23 cellular contexts compared by ENCODE assay signal in the genomic region with DNA sequence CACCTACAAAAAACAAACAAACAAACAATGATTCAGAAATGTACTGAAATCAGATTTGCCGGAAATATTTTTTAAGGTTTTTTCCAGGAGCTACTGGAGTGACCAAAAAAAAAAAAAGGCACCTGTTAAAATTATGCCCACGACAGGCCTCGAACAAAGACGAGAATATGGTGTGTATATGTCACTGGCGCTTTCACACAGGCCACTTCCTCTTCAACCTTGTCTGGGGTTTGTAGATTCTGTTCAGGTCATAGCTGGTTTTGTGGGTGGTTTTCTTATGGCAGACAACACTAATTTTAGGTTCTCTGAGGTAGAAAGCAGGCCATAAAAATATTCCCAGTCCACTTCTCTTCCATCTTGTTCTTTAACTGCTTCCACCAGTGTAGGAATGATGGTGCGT. TPM values are rescaled to one million over a fixed set of nuclear protein-coding genes. Genes with fewer than 3 reads are reported as not detected.
DNase-seq lines count a peak whose midpoint lies in the region; ATAC-seq lines count a peak whose summit lies in the region.
"Had no signal": no experiment of that assay in that cellular context is flagged by ENCODE, and none has a peak within 500 bp of the region (broad histone marks: within the 10 kb centered on the region; RNA-seq: fewer than 3 reads in every experiment).

No MANE protein-coding gene starts in this region.

- H3K36me3 Mint-ChIP-seq in activated naive CD8-positive, alpha-beta T cell treated with anti-CD3 and anti-CD28 coated beads, Interleukin-2, amount 10 ng/mL, durations not matched to agents 7 days and 5 days = peaks cover 27% of the 10 kb centered on the region
- H3K36me3 Mint-ChIP-seq in activated naive CD8-positive, alpha-beta T cell treated with anti-CD3 and anti-CD28 coated beads for 36 hours = peaks cover 32% of the 10 kb centered on the region
- H3K36me3 Mint-ChIP-seq in activated CD8-positive, alpha-beta T cell treated with anti-CD3 and anti-CD28 coated beads, Interleukin-2, amount 10 ng/mL, durations not matched to agents 7 days and 5 days (ENCODE audit: low read depth) = peaks cover 39% of the 10 kb centered on the region
- H3K36me3 Mint-ChIP-seq in natural killer cell treated with Interleukin-12 subunit alpha and Interleukin-12 subunit beta and Interleukin-15 and Interleukin-18, amount 100 ng/mL, for 72 hours = peaks cover 7% of the 10 kb centered on the region
- peaks cover 69% of the 10 kb centered on the region for H3K36me3 Mint-ChIP-seq in activated T-cell treated with anti-CD3 and anti-CD28 coated beads, Interleukin-2, amount 50 U/mL, for 24 hours (ENCODE audit: low read depth)

- peak overlapping the region; percentile 29 for H3K4me3 Mint-ChIP-seq in activated naive CD8-positive, alpha-beta T cell treated with anti-CD3 and anti-CD28 coated beads, Interleukin-2, amount 10 ng/mL, durations not matched to agents 7 days and 5 days
- no peak overlapping the region for H3K4me3 Mint-ChIP-seq in activated naive CD8-positive, alpha-beta T cell treated with anti-CD3 and anti-CD28 coated beads for 36 hours
- H3K4me3 Mint-ChIP-seq in activated CD8-positive, alpha-beta T cell treated with anti-CD3 and anti-CD28 coated beads, Interleukin-2, amount 10 ng/mL, durations not matched to agents 7 days and 5 days = no peak overlapping the region
- H3K4me3 Mint-ChIP-seq in natural killer cell treated with Interleukin-12 subunit alpha and Interleukin-12 subunit beta and Interleukin-15 and Interleukin-18, amount 100 ng/mL, for 72 hours = peak overlapping the region; percentile 32
- H3K4me3 Mint-ChIP-seq in activated T-cell treated with anti-CD3 and anti-CD28 coated beads, Interleukin-2, amount 50 U/mL, for 24 hours = no peak overlapping the region
- H3K4me3 Mint-ChIP-seq: CD4-positive, CD25-positive, alpha-beta regulatory T cell had no signal

- H3K27ac Mint-ChIP-seq in activated naive CD8-positive, alpha-beta T cell treated with anti-CD3 and anti-CD28 coated beads, Interleukin-2, amount 10 ng/mL, durations not matched to agents 7 days and 5 days = peak overlapping the region; percentile 57
- H3K27ac Mint-ChIP-seq in activated naive CD8-positive, alpha-beta T cell treated with anti-CD3 and anti-CD28 coated beads for 36 hours = no peak overlapping the region
- peak overlapping the region; percentile 78 for H3K27ac Mint-ChIP-seq in activated CD8-positive, alpha-beta T cell treated with anti-CD3 and anti-CD28 coated beads, Interleukin-2, amount 10 ng/mL, durations not matched to agents 7 days and 5 days
- peak overlapping the region in 1 of 2 donors; percentile 53 for H3K27ac Mint-ChIP-seq in natural killer cell treated with Interleukin-12 subunit alpha and Interleukin-12 subunit beta and Interleukin-15 and Interleukin-18, amount 100 ng/mL, for 72 hours
- no peak overlapping the region for H3K27ac Mint-ChIP-seq in activated T-cell treated with anti-CD3 and anti-CD28 coated beads, Interleukin-2, amount 50 U/mL, for 24 hours
- H3K27ac Mint-ChIP-seq: CD4-positive, CD25-positive, alpha-beta regulatory T cell had no signal

- DNase-seq in activated naive CD8-positive, alpha-beta T cell treated with anti-CD3 and anti-CD28 coated beads, Interleukin-2, amount 10 ng/mL, durations not matched to agents 7 days and 5 days = no peak
- no peak for DNase-seq in activated naive CD8-positive, alpha-beta T cell treated with anti-CD3 and anti-CD28 coated beads for 36 hours
- no peak for DNase-seq in activated CD8-positive, alpha-beta T cell treated with anti-CD3 and anti-CD28 coated beads, Interleukin-2, amount 10 ng/mL, durations not matched to agents 7 days and 5 days
- DNase-seq in natural killer cell treated with Interleukin-12 subunit alpha and Interleukin-12 subunit beta and Interleukin-15 and Interleukin-18, amount 100 ng/mL, for 72 hours (ENCODE audit: low spot score) = no peak
- no peak for DNase-seq in activated T-cell treated with anti-CD3 and anti-CD28 coated beads, Interleukin-2, amount 50 U/mL, for 24 hours
- no peak for DNase-seq in activated T-cell treated with anti-CD3 and anti-CD28 coated beads for 4 hours
- DNase-seq: CD4-positive, CD25-positive, alpha-beta regulatory T cell; GM23248; H7; IMR-90; KG1; MG63; NCI-H1092 treated with DMSO at 0.1 percent for 48 hours; NCI-H1436; NCI-H187 treated with DMSO at 0.1 percent for 48 hours; NCI-H446 treated with DMSO at 0.1 percent for 48 hours; NCI-H526; NCI-H82; PC-9; SJCRH30 had no signal

- peak; percentile 63 for ATAC-seq in activated naive CD8-positive, alpha-beta T cell treated with anti-CD3 and anti-CD28 coated beads, Interleukin-2, amount 10 ng/mL, durations not matched to agents 7 days and 5 days (ENCODE audit: low read depth)
- peak; percentile 42 for ATAC-seq in activated CD8-positive, alpha-beta T cell treated with anti-CD3 and anti-CD28 coated beads, Interleukin-2, amount 10 ng/mL, durations not matched to agents 7 days and 5 days
- ATAC-seq in natural killer cell treated with Interleukin-12 subunit alpha and Interleukin-12 subunit beta and Interleukin-15 and Interleukin-18, amount 100 ng/mL, for 72 hours = no peak
- ATAC-seq in HG03354 (IDR thresholded peaks at IDR 0.05; ENCODE audit: poor library complexity, severe bottlenecking, unreplicated experiment) = no peak
- ATAC-seq: Right ventricle myocardium inferior, SK-N-SH treated with all-trans-retinoic acid at 6 μM for 48 hours had no signal

- CTCF ChIA-PET in activated CD8-positive, alpha-beta T cell treated with anti-CD3 and anti-CD28 coated beads, Interleukin-2, amount 10 ng/mL, durations not matched to agents 7 days and 5 days (lab: Charles Lee) = interaction anchor here (0.6 to 3.2 kb wide), 4 partner anchors 14 to 465 kb away, joined by 3 to 19 read pairs (median 11); no protein-coding TSS in a partner anchor

- peaks cover 19% of the 10 kb centered on the region for H3K4me1 Mint-ChIP-seq in activated naive CD8-positive, alpha-beta T cell treated with anti-CD3 and anti-CD28 coated beads, Interleukin-2, amount 10 ng/mL, durations not matched to agents 7 days and 5 days
- H3K4me1 Mint-ChIP-seq in activated naive CD8-positive, alpha-beta T cell treated with anti-CD3 and anti-CD28 coated beads for 36 hours = peaks cover 11% of the 10 kb centered on the region
- peaks cover 20% of the 10 kb centered on the region for H3K4me1 Mint-ChIP-seq in activated CD8-positive, alpha-beta T cell treated with anti-CD3 and anti-CD28 coated beads, Interleukin-2, amount 10 ng/mL, durations not matched to agents 7 days and 5 days (ENCODE audit: low read depth)
- peaks cover 14 to 24% of the 10 kb centered on the region in 2 donors for H3K4me1 Mint-ChIP-seq in natural killer cell treated with Interleukin-12 subunit alpha and Interleukin-12 subunit beta and Interleukin-15 and Interleukin-18, amount 100 ng/mL, for 72 hours (ENCODE audit: low read depth in 2 of 2)
- peaks cover 26% of the 10 kb centered on the region for H3K4me1 Mint-ChIP-seq in activated T-cell treated with anti-CD3 and anti-CD28 coated beads, Interleukin-2, amount 50 U/mL, for 24 hours (ENCODE audit: low read depth)

- no peaks in the 10 kb centered on the region for H3K9me3 Mint-ChIP-seq in activated naive CD8-positive, alpha-beta T cell treated with anti-CD3 and anti-CD28 coated beads, Interleukin-2, amount 10 ng/mL, durations not matched to agents 7 days and 5 days
- no peaks in the 10 kb centered on the region for H3K9me3 Mint-ChIP-seq in activated naive CD8-positive, alpha-beta T cell treated with anti-CD3 and anti-CD28 coated beads for 36 hours
- H3K9me3 Mint-ChIP-seq in activated CD8-positive, alpha-beta T cell treated with anti-CD3 and anti-CD28 coated beads, Interleukin-2, amount 10 ng/mL, durations not matched to agents 7 days and 5 days (ENCODE audit: insufficient read depth) = no peaks in the 10 kb centered on the region
- H3K9me3 Mint-ChIP-seq in natural killer cell treated with Interleukin-12 subunit alpha and Interleukin-12 subunit beta and Interleukin-15 and Interleukin-18, amount 100 ng/mL, for 72 hours = no peaks in the 10 kb centered on the region
- H3K9me3 Mint-ChIP-seq in activated T-cell treated with anti-CD3 and anti-CD28 coated beads, Interleukin-2, amount 50 U/mL, for 24 hours = no peaks in the 10 kb centered on the region

- no peaks in the 10 kb centered on the region for H3K27me3 Mint-ChIP-seq in activated naive CD8-positive, alpha-beta T cell treated with anti-CD3 and anti-CD28 coated beads, Interleukin-2, amount 10 ng/mL, durations not matched to agents 7 days and 5 days
- no peaks in the 10 kb centered on the region for H3K27me3 Mint-ChIP-seq in activated naive CD8-positive, alpha-beta T cell treated with anti-CD3 and anti-CD28 coated beads for 36 hours
- no peaks in the 10 kb centered on the region for H3K27me3 Mint-ChIP-seq in activated CD8-positive, alpha-beta T cell treated with anti-CD3 and anti-CD28 coated beads, Interleukin-2, amount 10 ng/mL, durations not matched to agents 7 days and 5 days (ENCODE audit: low read depth)
- H3K27me3 Mint-ChIP-seq in natural killer cell treated with Interleukin-12 subunit alpha and Interleukin-12 subunit beta and Interleukin-15 and Interleukin-18, amount 100 ng/mL, for 72 hours = no peaks in the 10 kb centered on the region
- H3K27me3 Mint-ChIP-seq in activated T-cell treated with anti-CD3 and anti-CD28 coated beads, Interleukin-2, amount 50 U/mL, for 24 hours = no peaks in the 10 kb centered on the region

- POLR2A ChIA-PET in activated naive CD8-positive, alpha-beta T cell treated with anti-CD3 and anti-CD28 coated beads, Interleukin-2, amount 10 ng/mL, durations not matched to agents 7 days and 5 days (lab: Charles Lee) = interaction anchor here (0.7 to 2.0 kb wide), 2 partner anchors 10 to 15 kb away, joined by 3 to 9 read pairs; partner anchors contain the start of genes SMIM27 and TOPORS
- POLR2A ChIA-PET in activated CD8-positive, alpha-beta T cell treated with anti-CD3 and anti-CD28 coated beads, Interleukin-2, amount 10 ng/mL, durations not matched to agents 7 days and 5 days (lab: Charles Lee) = interaction anchor here (1.5 to 1.7 kb wide), 4 partner anchors 14 to 459 kb away, joined by 3 to 7 read pairs (median 4); partner anchors contain the start of genes RIGI, SMIM27 and TOPORS

RNA-seq across cellular contexts. Expression of gene NDUFB6, which starts 7.0 kb away (rescaled TPM):
- total RNA-seq in activated naive CD8-positive, alpha-beta T cell treated with anti-CD3 and anti-CD28 coated beads, Interleukin-2, amount 10 ng/mL, durations not matched to agents 7 days and 5 days = 10 to 100 TPM; 40.1 to 41.5 TPM
- total RNA-seq in activated naive CD8-positive, alpha-beta T cell treated with anti-CD3 and anti-CD28 coated beads for 36 hours = 10 to 100 TPM; 59.3 to 60.2 TPM
- 10 to 100 TPM; 47.5 to 57.7 TPM for total RNA-seq in activated CD8-positive, alpha-beta T cell treated with anti-CD3 and anti-CD28 coated beads, Interleukin-2, amount 10 ng/mL, durations not matched to agents 7 days and 5 days
- 10 to 100 TPM; 28.9 to 33.8 TPM for total RNA-seq in natural killer cell treated with Interleukin-12 subunit alpha and Interleukin-12 subunit beta and Interleukin-15 and Interleukin-18, amount 100 ng/mL, for 72 hours

RNA-seq across cellular contexts. Expression of gene TOPORS, which starts 13.6 kb away (rescaled TPM):
- total RNA-seq in activated naive CD8-positive, alpha-beta T cell treated with anti-CD3 and anti-CD28 coated beads, Interleukin-2, amount 10 ng/mL, durations not matched to agents 7 days and 5 days = 10 to 100 TPM; 17.2 to 18.1 TPM
- total RNA-seq in activated naive CD8-positive, alpha-beta T cell treated with anti-CD3 and anti-CD28 coated beads for 36 hours = 10 to 100 TPM; 21.1 to 21.7 TPM
- total RNA-seq in activated CD8-positive, alpha-beta T cell treated with anti-CD3 and anti-CD28 coated beads, Interleukin-2, amount 10 ng/mL, durations not matched to agents 7 days and 5 days = 10 to 100 TPM; 11.9 to 12.0 TPM
- 10 to 100 TPM; 11.3 to 12.1 TPM for total RNA-seq in natural killer cell treated with Interleukin-12 subunit alpha and Interleukin-12 subunit beta and Interleukin-15 and Interleukin-18, amount 100 ng/mL, for 72 hours

RNA-seq across cellular contexts. Expression of gene SMIM27, which starts 13.8 kb away (rescaled TPM):
- total RNA-seq in activated naive CD8-positive, alpha-beta T cell treated with anti-CD3 and anti-CD28 coated beads, Interleukin-2, amount 10 ng/mL, durations not matched to agents 7 days and 5 days = 10 to 100 TPM; 30.4 to 34.9 TPM
- total RNA-seq in activated naive CD8-positive, alpha-beta T cell treated with anti-CD3 and anti-CD28 coated beads for 36 hours = 10 to 100 TPM; 13.3 to 15.9 TPM
- 10 to 100 TPM; 15.6 to 17.1 TPM for total RNA-seq in activated CD8-positive, alpha-beta T cell treated with anti-CD3 and anti-CD28 coated beads, Interleukin-2, amount 10 ng/mL, durations not matched to agents 7 days and 5 days
- total RNA-seq in natural killer cell treated with Interleukin-12 subunit alpha and Interleukin-12 subunit beta and Interleukin-15 and Interleukin-18, amount 100 ng/mL, for 72 hours = 1 to 10 TPM; 6.4 to 9.1 TPM

RNA-seq across cellular contexts. Expression of gene RIGI, which starts 40.0 kb away (rescaled TPM):
- 10 to 100 TPM; 27.8 to 30.0 TPM for total RNA-seq in activated naive CD8-positive, alpha-beta T cell treated with anti-CD3 and anti-CD28 coated beads, Interleukin-2, amount 10 ng/mL, durations not matched to agents 7 days and 5 days
- total RNA-seq in activated naive CD8-positive, alpha-beta T cell treated with anti-CD3 and anti-CD28 coated beads for 36 hours = 1 to 10 TPM; 8.6 to 9.9 TPM
- total RNA-seq in activated CD8-positive, alpha-beta T cell treated with anti-CD3 and anti-CD28 coated beads, Interleukin-2, amount 10 ng/mL, durations not matched to agents 7 days and 5 days = 10 to 100 TPM; 19.2 to 19.6 TPM
- total RNA-seq in natural killer cell treated with Interleukin-12 subunit alpha and Interleukin-12 subunit beta and Interleukin-15 and Interleukin-18, amount 100 ng/mL, for 72 hours = 1 to 10 TPM; 7.9 to 9.2 TPM

Comparison
In these comparisons a context has a peak if more than half of its experiments do, and no peak if none do; other contexts are left out.
1. H3K27ac Mint-ChIP-seq: peak in activated naive CD8-positive, alpha-beta T cell treated with anti-CD3 and anti-CD28 coated beads, Interleukin-2, amount 10 ng/mL, durations not matched to agents 7 days and 5 days (single experiment) and activated CD8-positive, alpha-beta T cell treated with anti-CD3 and anti-CD28 coated beads, Interleukin-2, amount 10 ng/mL, durations not matched to agents 7 days and 5 days (single experiment); none in activated naive CD8-positive, alpha-beta T cell treated with anti-CD3 and anti-CD28 coated beads for 36 hours (single experiment) and activated T-cell treated with anti-CD3 and anti-CD28 coated beads, Interleukin-2, amount 50 U/mL, for 24 hours (single experiment).
2. H3K4me3 Mint-ChIP-seq: peak in activated naive CD8-positive, alpha-beta T cell treated with anti-CD3 and anti-CD28 coated beads, Interleukin-2, amount 10 ng/mL, durations not matched to agents 7 days and 5 days (single experiment) and natural killer cell treated with Interleukin-12 subunit alpha and Interleukin-12 subunit beta and Interleukin-15 and Interleukin-18, amount 100 ng/mL, for 72 hours (single experiment); none in activated naive CD8-positive, alpha-beta T cell treated with anti-CD3 and anti-CD28 coated beads for 36 hours (single experiment), activated CD8-positive, alpha-beta T cell treated with anti-CD3 and anti-CD28 coated beads, Interleukin-2, amount 10 ng/mL, durations not matched to agents 7 days and 5 days (single experiment) and activated T-cell treated with anti-CD3 and anti-CD28 coated beads, Interleukin-2, amount 50 U/mL, for 24 hours (single experiment).
3. ATAC-seq: peak in activated naive CD8-positive, alpha-beta T cell treated with anti-CD3 and anti-CD28 coated beads, Interleukin-2, amount 10 ng/mL, durations not matched to agents 7 days and 5 days (single experiment) and activated CD8-positive, alpha-beta T cell treated with anti-CD3 and anti-CD28 coated beads, Interleukin-2, amount 10 ng/mL, durations not matched to agents 7 days and 5 days (single experiment); none in natural killer cell treated with Interleukin-12 subunit alpha and Interleukin-12 subunit beta and Interleukin-15 and Interleukin-18, amount 100 ng/mL, for 72 hours (0 of 2) and HG03354 (single experiment).